Comparison of ENCODE assay signal across 12 cellular contexts in the genomic region with DNA sequence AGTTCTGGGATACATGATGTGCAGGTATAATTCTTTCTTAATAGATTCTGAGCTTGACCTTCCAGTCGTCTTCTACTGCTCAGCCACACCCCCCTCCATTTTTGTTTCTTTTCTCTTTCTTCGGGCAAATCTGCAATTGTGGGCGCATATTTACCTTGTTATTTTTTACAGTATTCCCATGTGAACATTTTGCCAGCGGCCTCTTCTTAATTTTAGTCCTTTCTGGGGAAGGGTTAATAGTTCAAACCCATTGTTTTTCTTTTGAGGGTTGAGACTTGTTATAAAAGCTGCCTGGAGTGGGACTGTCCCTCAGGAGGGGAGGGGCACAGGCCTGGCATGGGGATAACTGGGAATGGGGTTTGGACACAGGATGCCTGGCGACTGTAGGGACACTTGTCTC. TPM values are rescaled to one million over a fixed set of nuclear protein-coding genes. Genes with fewer than 3 reads are reported as not detected.
"Had no signal": no experiment of that assay in that cellular context is flagged by ENCODE, and none has a peak within 500 bp of the region (broad histone marks: within the 10 kb centered on the region; RNA-seq: fewer than 3 reads in every experiment).

No MANE protein-coding gene starts in this region.

- H3K36me3 Mint-ChIP-seq: activated naive CD4-positive, alpha-beta T cell treated with anti-CD3 and anti-CD28 coated beads, Interleukin-2, amount 50 U/mL, for 24 hours; stimulated activated naive B cell treated with anti-CD40 and anti-IgM and Interleukin-4, amounts not matched to agents 10 μg/mL and 1 μg/mL and 100 μg/mL, for 72 hours had no signal

- DNase-seq: brain microvascular endothelial cell; cerebellar nuclear complex; posterior cingulate gyrus; right cardiac atrium; stimulated activated naive B cell treated with anti-CD40 and anti-IgM and Interleukin-4, amounts not matched to agents 10 μg/mL and 1 μg/mL and 100 μg/mL, for 72 hours had no signal

- H3K9me3 Mint-ChIP-seq: activated naive CD4-positive, alpha-beta T cell treated with anti-CD3 and anti-CD28 coated beads, Interleukin-2, amount 50 U/mL, for 24 hours; activated T-helper 2 cell treated with anti-CD3 and anti-CD28 coated beads, Interferon-gamma antibody, Interleukin-2, Interleukin-4, amounts not matched to agents 10 μg/mL and 5 μg/mL and 100 μg/mL, durations not matched to agents 14 hours and 24 hours and 36 hours; stimulated activated naive B cell treated with anti-CD40 and anti-IgM and Interleukin-4, amounts not matched to agents 10 μg/mL and 1 μg/mL and 100 μg/mL, for 72 hours; T-helper 1 cell treated with Interleukin-12 subunit alpha and Interleukin-12 subunit beta and Interleukin-4 antibody, amounts not matched to agents 30 μg/mL and 1 μg/mL, for 36 hours had no signal

- H3K4me3 Mint-ChIP-seq: activated naive CD4-positive, alpha-beta T cell treated with anti-CD3 and anti-CD28 coated beads, Interleukin-2, amount 50 U/mL, for 24 hours; stimulated activated naive B cell treated with anti-CD40 and anti-IgM and Interleukin-4, amounts not matched to agents 10 μg/mL and 1 μg/mL and 100 μg/mL, for 72 hours; T-helper 1 cell treated with Interleukin-12 subunit alpha and Interleukin-12 subunit beta and Interleukin-4 antibody, amounts not matched to agents 30 μg/mL and 1 μg/mL, for 36 hours had no signal

- H3K36me3 ChIP-seq: neutrophil had no signal

- ATAC-seq: activated CD4-positive, CD25-positive, alpha-beta regulatory T cell treated with anti-CD3 and anti-CD28 coated beads, Interleukin-2, amount 50 U/mL, for 24 hours; right cardiac atrium; stimulated activated naive B cell treated with anti-CD40 and anti-IgM and Interleukin-4, amounts not matched to agents 10 μg/mL and 1 μg/mL and 100 μg/mL, for 72 hours had no signal

- H3K27me3 ChIP-seq: brain microvascular endothelial cell, hepatocyte had no signal

- H3K27ac ChIP-seq: brain microvascular endothelial cell, neutrophil had no signal

- H3K27me3 Mint-ChIP-seq: activated naive CD4-positive, alpha-beta T cell treated with anti-CD3 and anti-CD28 coated beads, Interleukin-2, amount 50 U/mL, for 24 hours had no signal

- H3K9me3 ChIP-seq: neutrophil had no signal

- H2AFZ ChIP-seq: hepatocyte had no signal

- H3K4me2 ChIP-seq: smooth muscle cell had no signal

- H3K27ac Mint-ChIP-seq: activated naive CD4-positive, alpha-beta T cell treated with anti-CD3 and anti-CD28 coated beads, Interleukin-2, amount 50 U/mL, for 24 hours; activated T-helper 2 cell treated with anti-CD3 and anti-CD28 coated beads, Interferon-gamma antibody, Interleukin-2, Interleukin-4, amounts not matched to agents 10 μg/mL and 5 μg/mL and 100 μg/mL, durations not matched to agents 14 hours and 24 hours and 36 hours; stimulated activated naive B cell treated with anti-CD40 and anti-IgM and Interleukin-4, amounts not matched to agents 10 μg/mL and 1 μg/mL and 100 μg/mL, for 72 hours; T-helper 1 cell treated with Interleukin-12 subunit alpha and Interleukin-12 subunit beta and Interleukin-4 antibody, amounts not matched to agents 30 μg/mL and 1 μg/mL, for 36 hours had no signal

- H3K4me3 ChIP-seq: hepatocyte, smooth muscle cell had no signal

- H3K4me1 Mint-ChIP-seq: activated naive CD4-positive, alpha-beta T cell treated with anti-CD3 and anti-CD28 coated beads, Interleukin-2, amount 50 U/mL, for 24 hours; stimulated activated naive B cell treated with anti-CD40 and anti-IgM and Interleukin-4, amounts not matched to agents 10 μg/mL and 1 μg/mL and 100 μg/mL, for 72 hours had no signal

RNA-seq across cellular contexts. Expression of a gene that starts 40.3 kb away (rescaled TPM):
- total RNA-seq: activated T-helper 2 cell treated with anti-CD3 and anti-CD28 coated beads, Interferon-gamma antibody, Interleukin-2, Interleukin-4, amounts not matched to agents 10 μg/mL and 5 μg/mL and 100 μg/mL, durations not matched to agents 14 hours and 24 hours and 36 hours had no signal
